Comparison of ENCODE assay signal across 27 cellular contexts in genomic region chr21:32233722-32234301, GRCh38.
"Had no signal": no experiment of that assay in that cellular context is flagged by ENCODE, and none has a peak within 500 bp of the region (broad histone marks: within the 10 kb centered on the region; RNA-seq: fewer than 3 reads in every experiment).

No MANE protein-coding gene starts in this region.

- H3K9me3 Mint-ChIP-seq: stimulated activated effector memory CD8-positive, alpha-beta T cell treated with anti-CD3 and anti-CD28 coated beads, Interleukin-12 subunit alpha, Interleukin-12 subunit beta, amount 100 ng/mL, for 72 hours had no signal

- H3K27me3 ChIP-seq: esophagus squamous epithelium, neutrophil, pancreas, stomach, thyroid gland had no signal

- ATAC-seq: effector memory CD8-positive, alpha-beta T cell; left ventricle myocardium superior; lower lobe of right lung; mucosa of descending colon; natural killer cell treated with Interleukin-12 subunit alpha and Interleukin-12 subunit beta and Interleukin-15 and Interleukin-18, amount 100 ng/mL, for 72 hours; sciatic nerve; stimulated activated effector memory CD8-positive, alpha-beta T cell treated with anti-CD3 and anti-CD28 coated beads, Interleukin-12 subunit alpha, Interleukin-12 subunit beta, amount 100 ng/mL, for 72 hours had no signal

- H3K27ac Mint-ChIP-seq: effector memory CD8-positive, alpha-beta T cell; immature natural killer cell; naive B cell; natural killer cell treated with Interleukin-12 subunit alpha and Interleukin-12 subunit beta and Interleukin-15 and Interleukin-18, amount 100 ng/mL, for 72 hours; stimulated activated effector memory CD8-positive, alpha-beta T cell treated with anti-CD3 and anti-CD28 coated beads, Interleukin-12 subunit alpha, Interleukin-12 subunit beta, amount 100 ng/mL, for 72 hours had no signal

- H3K9me3 ChIP-seq: esophagus squamous epithelium, lower lobe of right lung, mucosa of descending colon, neutrophil, pancreas, stomach, thyroid gland had no signal

- H3K4me1 Mint-ChIP-seq: immature natural killer cell; naive B cell; stimulated activated effector memory CD8-positive, alpha-beta T cell treated with anti-CD3 and anti-CD28 coated beads, Interleukin-12 subunit alpha, Interleukin-12 subunit beta, amount 100 ng/mL, for 72 hours had no signal

- DNase-seq: cortex of kidney; effector memory CD8-positive, alpha-beta T cell; erythroblast; esophagus squamous epithelium; hypothalamus; immature natural killer cell; left ventricle myocardium superior; lower lobe of right lung; mucosa of descending colon; naive B cell; pancreas; stimulated activated CD4-positive, alpha-beta T cell treated with anti-CD3 and anti-CD28 coated beads, Interleukin-12 subunit alpha, Interleukin-12 subunit beta, amount 100 ng/mL, for 4 hours; stimulated activated CD4-positive, alpha-beta T cell treated with anti-CD3 and anti-CD28 coated beads, Interleukin-1b, Interleukin-23, amount 100 ng/mL, for 48 hours; stimulated activated CD4-positive, alpha-beta T cell treated with anti-CD3 and anti-CD28 coated beads, Interleukin-4, amount 100 ng/mL, for 1 hour; stimulated activated naive CD4-positive, alpha-beta T cell treated with Interleukin-2 at 50 U/mL for 16 hours; stomach; thyroid gland; trophoblast cell had no signal

- H3K36me3 Mint-ChIP-seq: immature natural killer cell; natural killer cell treated with Interleukin-12 subunit alpha and Interleukin-12 subunit beta and Interleukin-15 and Interleukin-18, amount 100 ng/mL, for 72 hours; stimulated activated effector memory CD8-positive, alpha-beta T cell treated with anti-CD3 and anti-CD28 coated beads, Interleukin-12 subunit alpha, Interleukin-12 subunit beta, amount 100 ng/mL, for 72 hours had no signal

- H3K4me2 ChIP-seq: smooth muscle cell had no signal

- FAIRE-seq: endometrium, frontal cortex, keratinocyte, pancreas had no signal

- H3K27ac ChIP-seq: esophagus squamous epithelium, lower lobe of right lung, neutrophil, pancreas, stomach, thyroid gland had no signal

- H3K36me3 ChIP-seq: esophagus squamous epithelium, lower lobe of right lung, neutrophil, pancreas, stomach, thyroid gland had no signal

- H3K4me1 ChIP-seq: esophagus squamous epithelium, lower lobe of right lung, pancreas, stomach had no signal

- H3K4me3 ChIP-seq: esophagus squamous epithelium, lower lobe of right lung, mucosa of descending colon, pancreas, smooth muscle cell, stomach, thyroid gland had no signal

- H3K4me3 Mint-ChIP-seq: effector memory CD8-positive, alpha-beta T cell; immature natural killer cell; naive B cell; natural killer cell treated with Interleukin-12 subunit alpha and Interleukin-12 subunit beta and Interleukin-15 and Interleukin-18, amount 100 ng/mL, for 72 hours; neural crest cell; stimulated activated effector memory CD8-positive, alpha-beta T cell treated with anti-CD3 and anti-CD28 coated beads, Interleukin-12 subunit alpha, Interleukin-12 subunit beta, amount 100 ng/mL, for 72 hours had no signal
